11 cellular contexts compared by ENCODE assay signal in the genomic region with DNA sequence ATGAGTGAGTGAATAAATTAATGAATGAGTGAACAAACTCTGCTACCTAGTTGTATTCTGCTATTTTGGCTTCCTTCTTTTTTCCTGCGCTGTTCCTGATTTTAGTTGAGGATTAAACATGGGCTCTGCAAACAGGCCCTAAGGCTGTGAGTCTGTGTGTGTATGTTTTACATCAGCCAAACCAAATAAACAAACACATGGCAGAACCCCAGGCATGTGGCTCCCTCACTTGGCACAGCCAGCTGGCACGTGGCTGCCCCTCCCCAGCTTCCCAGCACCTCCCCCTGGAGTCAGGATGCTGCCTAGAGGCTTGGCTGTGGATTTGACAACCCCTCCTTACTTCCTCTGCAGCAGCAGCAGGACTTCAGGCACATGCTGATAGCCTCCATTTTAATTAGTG.
DNase-seq lines count a peak whose midpoint lies in the region; ATAC-seq and TF ChIP-seq lines count a peak whose summit lies in the region.
"Had no signal": no experiment of that assay in that cellular context is flagged by ENCODE, and none has a peak within 500 bp of the region (broad histone marks: within the 10 kb centered on the region; RNA-seq: fewer than 3 reads in every experiment).

No MANE protein-coding gene starts in this region.

- CTCF ChIA-PET in naive thymus-derived CD4-positive, alpha-beta T cell (lab: Charles Lee): no interaction called here

- no peaks in the 10 kb centered on the region for H3K36me3 Mint-ChIP-seq in T-helper 17 cell (ENCODE audit: low read depth)
- H3K36me3 Mint-ChIP-seq in naive thymus-derived CD4-positive, alpha-beta T cell: no peaks in the 10 kb centered on the region

- TF ChIP-seq CTCF in choroid plexus epithelial cell (conservative IDR thresholded peaks at IDR 0.05; ENCODE audit: low read depth, low read length): no peak

- ATAC-seq in T-helper 17 cell: no peak
- ATAC-seq in naive thymus-derived CD4-positive, alpha-beta T cell: no peak

- H3K27me3 ChIP-seq in naive thymus-derived CD4-positive, alpha-beta T cell (ENCODE audit: control insufficient read depth in 2 of 2, insufficient read depth in 2 of 2, low read length in 2 of 2): no peaks in the 10 kb centered on the region

- H3K4me3 ChIP-seq in choroid plexus epithelial cell (ENCODE audit: low read depth, low read length): no peak overlapping the region
- no peak overlapping the region for H3K4me3 ChIP-seq in naive thymus-derived CD4-positive, alpha-beta T cell (ENCODE audit: low read length)

- peak; percentile 74 for DNase-seq in DMS 273 (lab: John Stamatoyannopoulos, UW; ENCODE audit: unreplicated experiment)
- peak; percentile 83 for DNase-seq in NCI-H2196 (lab: John Stamatoyannopoulos, UW; ENCODE audit: unreplicated experiment)
- DNase-seq in choroid plexus epithelial cell (ENCODE audit: low read depth): peak; percentile 12
- DNase-seq in medulla oblongata (ENCODE audit: extremely low spot score): peak; percentile 19
- no peak for DNase-seq in RKO (ENCODE audit: low spot score)
- DNase-seq in T-helper 17 cell: no peak
- no peak for DNase-seq in NCI-H2227 (lab: John Stamatoyannopoulos, UW; ENCODE audit: unreplicated experiment)
- DNase-seq in naive thymus-derived CD4-positive, alpha-beta T cell: no peak
- DNase-seq: GF-D8, T-helper 9 cell had no signal

- H3K9me3 ChIP-seq in T-helper 17 cell (ENCODE audit: control insufficient read depth, low read length, poor library complexity, severe bottlenecking): no peaks in the 10 kb centered on the region
- no peaks in the 10 kb centered on the region for H3K9me3 ChIP-seq in naive thymus-derived CD4-positive, alpha-beta T cell (ENCODE audit: control insufficient read depth in 2 of 3, low read length in 3 of 3)

- intact Hi-C loops in naive thymus-derived CD4-positive, alpha-beta T cell (cut with micrococcal nuclease): no loop called here

- no peaks in the 10 kb centered on the region for H3K27me3 Mint-ChIP-seq in T-helper 17 cell
- H3K27me3 Mint-ChIP-seq in naive thymus-derived CD4-positive, alpha-beta T cell: no peaks in the 10 kb centered on the region
- H3K27me3 Mint-ChIP-seq: central memory CD8-positive, alpha-beta T cell had no signal

- H3K27ac Mint-ChIP-seq in T-helper 17 cell: no peak overlapping the region
- no peak overlapping the region for H3K27ac Mint-ChIP-seq in naive thymus-derived CD4-positive, alpha-beta T cell

- no peak overlapping the region for H3K27ac ChIP-seq in naive thymus-derived CD4-positive, alpha-beta T cell (ENCODE audit: low read depth, low read length)

- H3K4me1 Mint-ChIP-seq in T-helper 17 cell: no peaks in the 10 kb centered on the region
- no peaks in the 10 kb centered on the region for H3K4me1 Mint-ChIP-seq in naive thymus-derived CD4-positive, alpha-beta T cell
- H3K4me1 Mint-ChIP-seq: central memory CD8-positive, alpha-beta T cell had no signal

- H3K9me3 Mint-ChIP-seq in naive thymus-derived CD4-positive, alpha-beta T cell: peaks cover 0 to 18% (median 5%) of the 10 kb centered on the region in 11 donors

- H3K4me1 ChIP-seq in naive thymus-derived CD4-positive, alpha-beta T cell (ENCODE audit: control insufficient read depth in 2 of 2, insufficient read depth in 2 of 2, low read length in 2 of 2): no peaks in the 10 kb centered on the region

- no peak overlapping the region for H3K4me3 Mint-ChIP-seq in T-helper 17 cell
- no peak overlapping the region for H3K4me3 Mint-ChIP-seq in naive thymus-derived CD4-positive, alpha-beta T cell
- H3K4me3 Mint-ChIP-seq: central memory CD8-positive, alpha-beta T cell had no signal

- no peaks in the 10 kb centered on the region for H3K36me3 ChIP-seq in naive thymus-derived CD4-positive, alpha-beta T cell (ENCODE audit: control insufficient read depth in 2 of 3, insufficient read depth in 3 of 3, low read length in 3 of 3)

- POLR2A ChIA-PET in naive thymus-derived CD4-positive, alpha-beta T cell (lab: Charles Lee): no interaction called here

Comparison
In these comparisons a context has a peak if more than half of its experiments do, and no peak if none do; other contexts are left out.
1. DNase-seq: peak in DMS 273 (single experiment), NCI-H2196 (single experiment), choroid plexus epithelial cell (single experiment) and medulla oblongata (single experiment); none in RKO (single experiment), T-helper 17 cell (0 of 3), NCI-H2227 (single experiment) and naive thymus-derived CD4-positive, alpha-beta T cell (0 of 9).